ENCODE assay signal across 19 cellular contexts in the genomic region with DNA sequence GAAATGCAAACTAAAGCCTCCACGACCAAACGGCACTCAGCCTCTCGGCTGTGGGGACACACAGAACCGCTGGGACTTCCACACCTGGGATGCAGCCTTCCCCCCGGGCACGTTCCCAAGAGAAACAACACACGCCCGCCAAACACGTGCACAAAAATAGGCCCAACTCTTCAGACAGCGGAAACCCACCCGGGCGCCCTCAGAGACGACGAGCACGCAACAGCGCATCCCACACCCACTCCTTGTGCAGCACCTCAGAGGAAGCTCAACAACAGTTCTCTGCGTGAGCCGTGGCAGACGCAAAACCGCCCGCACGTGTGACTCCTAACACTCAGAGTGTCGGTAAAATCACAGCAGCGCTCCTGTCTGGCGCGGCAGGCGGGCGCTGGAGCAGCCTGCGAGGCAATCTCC. TPM values are rescaled to one million over a fixed set of nuclear protein-coding genes. Genes with fewer than 3 reads are reported as not detected.
A peak's percentile ranks its signal among the peaks of the same experiment; 100 is the strongest.
DNase-seq lines count a peak whose midpoint lies in the region; ATAC-seq and TF ChIP-seq lines count a peak whose summit lies in the region.
"Had no signal": no experiment of that assay in that cellular context is flagged by ENCODE, and none has a peak within 500 bp of the region (broad histone marks: within the 10 kb centered on the region; RNA-seq: fewer than 3 reads in every experiment).

No MANE protein-coding gene starts in this region.

- DNase-seq in left ventricle myocardium inferior (peak; percentile 10), right atrium auricular region (ENCODE audit: low spot score) (no peak), chondrocyte (ENCODE audit: low spot score) (peak; percentile 54), mesenteric fat pad (ENCODE audit: low spot score) (no peak)
- DNase-seq in activated T-cell treated with anti-CD3 and anti-CD28 coated beads, Interleukin-2, amount 50 U/mL, for 72 hours: no peak
- DNase-seq: AML-193, Calu3, GM23248, HCEC 1CT, IMR-90, Kasumi-1, MM.1S, NCI-H1092 treated with DMSO at 0.1 percent for 48 hours, NCI-H2081 treated with DMSO at 0.1 percent for 48 hours, NCI-H510A treated with DMSO at 0.1 percent for 48 hours had no signal

- H3K27ac Mint-ChIP-seq in chondrocyte (ENCODE audit: unreplicated experiment): no peak overlapping the region
- no peak overlapping the region for H3K27ac Mint-ChIP-seq in activated T-cell treated with anti-CD3 and anti-CD28 coated beads, Interleukin-2, amount 50 U/mL, for 72 hours
- H3K27ac Mint-ChIP-seq: CD4-positive, alpha-beta T cell had no signal

- H3K9ac ChIP-seq in mucosa of rectum (ENCODE audit: low read depth in 1 of 2, low read length in 2 of 2): peak overlapping the region; percentile 35 to 52
- H3K9ac ChIP-seq: GM23248 had no signal

- H3K9me3 ChIP-seq in left ventricle myocardium inferior (replicated peaks) (peaks cover 18% of the 10 kb centered on the region), right atrium auricular region (peaks cover 0 to 6% of the 10 kb centered on the region in 2 donors), mucosa of rectum (ENCODE audit: control insufficient read depth in 2 of 2, low read length in 2 of 2) (no peaks in the 10 kb centered on the region)

- ATAC-seq in activated T-cell treated with anti-CD3 and anti-CD28 coated beads, Interleukin-2, amount 50 U/mL, for 72 hours (replicated peaks in 1 of 2): no peak
- ATAC-seq in GM21619 (IDR thresholded peaks at IDR 0.05; ENCODE audit: unreplicated experiment): no peak

- no peaks in the 10 kb centered on the region for H3K27me3 ChIP-seq in left ventricle myocardium inferior (ENCODE audit: low read depth)
- no peaks in the 10 kb centered on the region for H3K27me3 ChIP-seq in right atrium auricular region
- no peaks in the 10 kb centered on the region for H3K27me3 ChIP-seq in mucosa of rectum (ENCODE audit: control insufficient read depth in 2 of 2, insufficient read depth in 2 of 2, low read length in 2 of 2)

- H3K27me3 Mint-ChIP-seq in chondrocyte (ENCODE audit: low read depth): no peaks in the 10 kb centered on the region
- H3K27me3 Mint-ChIP-seq in activated T-cell treated with anti-CD3 and anti-CD28 coated beads, Interleukin-2, amount 50 U/mL, for 72 hours (ENCODE audit: low read depth): no peaks in the 10 kb centered on the region
- H3K27me3 Mint-ChIP-seq: CD4-positive, alpha-beta T cell had no signal

- H3K4me1 Mint-ChIP-seq in chondrocyte (ENCODE audit: low read depth): peaks cover 10% of the 10 kb centered on the region
- H3K4me1 Mint-ChIP-seq in activated T-cell treated with anti-CD3 and anti-CD28 coated beads, Interleukin-2, amount 50 U/mL, for 72 hours (ENCODE audit: low read depth): peaks cover 21% of the 10 kb centered on the region

- H3K4me3 ChIP-seq in left ventricle myocardium inferior (no peak overlapping the region), right atrium auricular region (no peak overlapping the region), mucosa of rectum (ENCODE audit: low read length in 2 of 2) (peak overlapping the region in 1 of 2 donors; percentile 8)
- H3K4me3 ChIP-seq: GM23248 had no signal

- H3K36me3 Mint-ChIP-seq in chondrocyte (ENCODE audit: low read depth): peaks cover 2% of the 10 kb centered on the region
- H3K36me3 Mint-ChIP-seq in activated T-cell treated with anti-CD3 and anti-CD28 coated beads, Interleukin-2, amount 50 U/mL, for 72 hours (ENCODE audit: insufficient read depth in 2 of 2): peaks cover 20 to 32% of the 10 kb centered on the region in 2 donors

- H3K36me3 ChIP-seq in left ventricle myocardium inferior (peaks cover 20% of the 10 kb centered on the region), right atrium auricular region (no peaks in the 10 kb centered on the region), mucosa of rectum (ENCODE audit: control insufficient read depth in 2 of 2, insufficient read depth in 2 of 2, low read length in 2 of 2) (peaks cover 0 to 2% of the 10 kb centered on the region in 2 donors)

- TF ChIP-seq CTCF in left ventricle myocardium inferior (IDR thresholded peaks at IDR 0.05; ENCODE audit: borderline replicate concordance) (no peak), right atrium auricular region (IDR thresholded peaks at IDR 0.05) (no peak), chondrocyte (IDR thresholded peaks at IDR 0.05) (no peak)

- intact Hi-C loops in left ventricle myocardium inferior (cut with micrococcal nuclease): no loop called here

- no peak overlapping the region for H3K27ac ChIP-seq in left ventricle myocardium inferior (replicated peaks)
- H3K27ac ChIP-seq in right atrium auricular region: no peak overlapping the region
- H3K27ac ChIP-seq in mucosa of rectum (ENCODE audit: low read depth in 2 of 2, low read length in 2 of 2): peak overlapping the region; percentile 83 to 88
- H3K27ac ChIP-seq: GM23248 had no signal

- peaks cover 3% of the 10 kb centered on the region for H3K9me3 Mint-ChIP-seq in chondrocyte (ENCODE audit: low read depth)
- H3K9me3 Mint-ChIP-seq in activated T-cell treated with anti-CD3 and anti-CD28 coated beads, Interleukin-2, amount 50 U/mL, for 72 hours: peaks cover 4% of the 10 kb centered on the region in 2 donors

- peaks cover 8% of the 10 kb centered on the region for H3K4me1 ChIP-seq in left ventricle myocardium inferior
- peaks cover 0 to 10% of the 10 kb centered on the region in 2 donors for H3K4me1 ChIP-seq in right atrium auricular region
- peaks cover 17 to 19% of the 10 kb centered on the region in 2 donors for H3K4me1 ChIP-seq in mucosa of rectum (ENCODE audit: control insufficient read depth in 2 of 2, insufficient read depth in 2 of 2, low read length in 2 of 2)

- H3K4me3 Mint-ChIP-seq in chondrocyte (ENCODE audit: unreplicated experiment): no peak overlapping the region
- no peak overlapping the region for H3K4me3 Mint-ChIP-seq in activated T-cell treated with anti-CD3 and anti-CD28 coated beads, Interleukin-2, amount 50 U/mL, for 72 hours

RNA-seq across cellular contexts. Expression of gene C1orf159, which starts 5.3 kb away (rescaled TPM):
- total RNA-seq in left ventricle myocardium inferior (3.8 TPM), right atrium auricular region (1 to 10 TPM; 4.4 to 4.6 TPM), chondrocyte (9.2 to 15.1 TPM (median 9.2 TPM) in 3 replicates), mesenteric fat pad (9.0 TPM)
- total RNA-seq in activated T-cell treated with anti-CD3 and anti-CD28 coated beads, Interleukin-2, amount 50 U/mL, for 72 hours: 10 to 100 TPM; 18.0 to 18.6 TPM

RNA-seq across cellular contexts. Expression of gene RNF223, which starts 36.5 kb away (rescaled TPM):
- not detected for total RNA-seq in left ventricle myocardium inferior
- total RNA-seq in right atrium auricular region: not detected
- not detected in 3 replicates for total RNA-seq in chondrocyte
- total RNA-seq in activated T-cell treated with anti-CD3 and anti-CD28 coated beads, Interleukin-2, amount 50 U/mL, for 72 hours: under 1 TPM in 1 of 2 donors, not detected in 1; 0.12 TPM
- not detected for total RNA-seq in mesenteric fat pad
- total RNA-seq: CD4-positive, alpha-beta T cell; GM23248; HT1080; IMR-90 had no signal

Comparison
In these comparisons a context has a peak if more than half of its experiments do, and no peak if none do; other contexts are left out.
1. DNase-seq: peak in left ventricle myocardium inferior (single experiment) and chondrocyte (single experiment); none in right atrium auricular region (single experiment), activated T-cell treated with anti-CD3 and anti-CD28 coated beads, Interleukin-2, amount 50 U/mL, for 72 hours (0 of 2) and mesenteric fat pad (single experiment).
2. H3K27ac ChIP-seq: peak in mucosa of rectum (2 of 2); none in left ventricle myocardium inferior (single experiment) and right atrium auricular region (0 of 2).